15 cellular contexts compared by ENCODE assay signal in the genomic region with DNA sequence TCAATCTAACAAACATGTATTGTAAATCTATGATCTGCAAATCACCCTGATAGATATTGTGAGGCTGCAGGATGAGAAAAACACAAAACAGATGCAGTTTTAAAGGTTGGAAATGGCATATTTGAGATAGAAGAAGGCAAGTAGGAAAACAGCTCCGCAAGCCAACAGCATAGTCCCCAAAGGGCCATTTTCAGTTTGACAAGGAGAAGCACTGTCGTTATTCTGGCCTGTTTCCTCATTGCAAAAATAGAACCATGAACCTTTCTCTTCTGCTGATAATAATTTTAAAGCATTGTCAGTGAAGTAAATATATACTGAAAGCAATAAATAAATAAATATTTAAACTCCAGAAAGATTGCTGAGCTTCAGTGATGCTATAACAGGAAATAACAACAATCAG.
DNase-seq lines count a peak whose midpoint lies in the region; ATAC-seq and TF ChIP-seq lines count a peak whose summit lies in the region.
"Had no signal": no experiment of that assay in that cellular context is flagged by ENCODE, and none has a peak within 500 bp of the region (broad histone marks: within the 10 kb centered on the region; RNA-seq: fewer than 3 reads in every experiment).

No MANE protein-coding gene starts in this region.

- H2BK15ac ChIP-seq in mesenchymal stem cell (ENCODE audit: low read depth, poor library complexity, severe bottlenecking) = no peak overlapping the region

- H3K27me3 ChIP-seq in right atrium auricular region (no peaks in the 10 kb centered on the region), mesenchymal stem cell (ENCODE audit: control insufficient read depth in 1 of 2, insufficient read depth in 1 of 2, low read length in 2 of 2) (peaks cover 0 to 4% of the 10 kb centered on the region in 2 experiments), thoracic aorta (replicated peaks; ENCODE audit: insufficient read depth) (no peaks in the 10 kb centered on the region)
- H3K27me3 ChIP-seq: BE2C had no signal

- H3K36me3 ChIP-seq in right atrium auricular region (no peaks in the 10 kb centered on the region), mesenchymal stem cell (ENCODE audit: control insufficient read depth in 1 of 2, insufficient read depth in 2 of 2, low read depth in 1 of 2, low read length in 2 of 2) (no peaks in the 10 kb centered on the region), thoracic aorta (no peaks in the 10 kb centered on the region)
- H3K36me3 ChIP-seq: BE2C, HAP-1 had no signal

- WGBS in mesenchymal stem cell = 86% methylated on average over 2 of the region's 2 CpGs

- no peak overlapping the region for H2BK120ac ChIP-seq in mesenchymal stem cell (ENCODE audit: low read depth, low read length)

- H3K23ac ChIP-seq in mesenchymal stem cell (ENCODE audit: low read length in 2 of 2) = no peak overlapping the region

- H3K14ac ChIP-seq in mesenchymal stem cell (ENCODE audit: low read length in 2 of 2) = no peak overlapping the region

- DNase-seq in left ventricle myocardium superior = no peak
- DNase-seq in right atrium auricular region (ENCODE audit: low spot score) = no peak
- DNase-seq in WTC11 (ENCODE audit: low spot score) = no peak
- no peak for DNase-seq in mesenchymal stem cell
- no peak for DNase-seq in thoracic aorta (ENCODE audit: low spot score)
- no peak for DNase-seq in activated CD4-positive, alpha-beta T cell treated with anti-CD3 and anti-CD28 coated beads for 48 hours
- DNase-seq: BE2C; CD4-positive, alpha-beta memory T cell; DMS153; DMS79; GDM1 had no signal

- CTCF ChIA-PET in WTC11 (lab: Charles Lee) = interaction anchor here (0.8 kb wide), 1 partner anchor 71 kb away, joined by 3 read pairs; no protein-coding TSS in a partner anchor

- H3K4me2 ChIP-seq in mesenchymal stem cell (ENCODE audit: low read length, poor library complexity, severe bottlenecking) = no peak overlapping the region

- peak overlapping the region; percentile 5 for H3K9ac ChIP-seq in mesenchymal stem cell (ENCODE audit: low read length)
- H3K9ac ChIP-seq: GM23248 had no signal

- POLR2A ChIA-PET in WTC11 (lab: Charles Lee) = no interaction called here

- intact Hi-C loops in left ventricle myocardium superior (cut with micrococcal nuclease) = no loop called here

- H3K4me3 ChIP-seq in right atrium auricular region = no peak overlapping the region
- H3K4me3 ChIP-seq in mesenchymal stem cell (ENCODE audit: insufficient read depth in 1 of 2, low read depth in 1 of 2, low read length in 2 of 2) = no peak overlapping the region
- H3K4me3 ChIP-seq in thoracic aorta = peak overlapping the region; percentile 48
- H3K4me3 ChIP-seq: GM23248, HAP-1 had no signal

- H2AK5ac ChIP-seq in mesenchymal stem cell (ENCODE audit: low read length, severe bottlenecking) = no peak overlapping the region

- H2BK12ac ChIP-seq in mesenchymal stem cell (ENCODE audit: low read length in 2 of 2) = no peak overlapping the region

- no peak overlapping the region for H2AFZ ChIP-seq in mesenchymal stem cell (ENCODE audit: low read depth, low read length)
- H2AFZ ChIP-seq: GM23248 had no signal

- H4K91ac ChIP-seq in mesenchymal stem cell (ENCODE audit: low read length) = no peak overlapping the region

- H3K9me3 Mint-ChIP-seq in WTC11 = peaks cover 12% of the 10 kb centered on the region
- peaks cover under 1% of the 10 kb centered on the region for H3K9me3 Mint-ChIP-seq in stimulated activated memory B cell treated with anti-CD40 and anti-IgM and Interleukin-4, amounts not matched to agents 10 μg/mL and 1 μg/mL and 100 μg/mL, for 72 hours

- peak; percentile 62 for ATAC-seq in left ventricle myocardium superior
- ATAC-seq in WTC11 = no peak
- no peak for ATAC-seq in thoracic aorta (ENCODE audit: insufficient number of reproducible peaks, low FRiP score, low read depth)
- no peak for ATAC-seq in stimulated activated memory B cell treated with anti-CD40 and anti-IgM and Interleukin-4, amounts not matched to agents 10 μg/mL and 1 μg/mL and 100 μg/mL, for 72 hours

- peaks cover 9% of the 10 kb centered on the region for H3K79me1 ChIP-seq in mesenchymal stem cell (replicated peaks; ENCODE audit: low read length, poor library complexity, severe bottlenecking)

- no peak overlapping the region for H3K4me3 Mint-ChIP-seq in WTC11
- H3K4me3 Mint-ChIP-seq in stimulated activated memory B cell treated with anti-CD40 and anti-IgM and Interleukin-4, amounts not matched to agents 10 μg/mL and 1 μg/mL and 100 μg/mL, for 72 hours = no peak overlapping the region
- H3K4me3 Mint-ChIP-seq: CD14-positive monocyte; CD4-positive, alpha-beta memory T cell had no signal

- peaks cover 8% of the 10 kb centered on the region for H3K4me1 Mint-ChIP-seq in WTC11
- no peaks in the 10 kb centered on the region for H3K4me1 Mint-ChIP-seq in stimulated activated memory B cell treated with anti-CD40 and anti-IgM and Interleukin-4, amounts not matched to agents 10 μg/mL and 1 μg/mL and 100 μg/mL, for 72 hours
- H3K4me1 Mint-ChIP-seq: CD14-positive monocyte; CD4-positive, alpha-beta memory T cell had no signal

- peaks cover 0 to 3% of the 10 kb centered on the region in 2 donors for H3K9me3 ChIP-seq in right atrium auricular region
- peaks cover 5% of the 10 kb centered on the region for H3K9me3 ChIP-seq in mesenchymal stem cell (ENCODE audit: control insufficient read depth, low read length)
- H3K9me3 ChIP-seq in thoracic aorta = no peaks in the 10 kb centered on the region
- H3K9me3 ChIP-seq: BE2C, HAP-1 had no signal

- TF ChIP-seq CTCF in right atrium auricular region (IDR thresholded peaks at IDR 0.05) (no peak), WTC11 (IDR thresholded peaks at IDR 0.05) (no peak), thoracic aorta (IDR thresholded peaks at IDR 0.05) (no peak)

- H3K18ac ChIP-seq in mesenchymal stem cell (ENCODE audit: low read depth in 1 of 2, low read length in 2 of 2) = no peak overlapping the region

- H3K36me3 Mint-ChIP-seq in WTC11 = peaks cover 12% of the 10 kb centered on the region
- H3K36me3 Mint-ChIP-seq in stimulated activated memory B cell treated with anti-CD40 and anti-IgM and Interleukin-4, amounts not matched to agents 10 μg/mL and 1 μg/mL and 100 μg/mL, for 72 hours = peaks cover 64% of the 10 kb centered on the region

- no peak overlapping the region for H3K4ac ChIP-seq in mesenchymal stem cell (ENCODE audit: low read depth in 1 of 2, low read length in 2 of 2)

- H4K8ac ChIP-seq in mesenchymal stem cell (ENCODE audit: low read length) = no peak overlapping the region

- no peak overlapping the region for H3K27ac ChIP-seq in right atrium auricular region
- H3K27ac ChIP-seq in mesenchymal stem cell (ENCODE audit: low read length, poor library complexity, severe bottlenecking) = no peak overlapping the region
- H3K27ac ChIP-seq in thoracic aorta = no peak overlapping the region
- H3K27ac ChIP-seq: GM23248 had no signal

- H3K4me1 ChIP-seq in right atrium auricular region (peaks cover 0 to 12% of the 10 kb centered on the region in 2 donors), mesenchymal stem cell (ENCODE audit: control insufficient read depth, insufficient read depth, low read depth, low read length) (peaks cover 14% of the 10 kb centered on the region), thoracic aorta (ENCODE audit: control insufficient read depth in 1 of 2, low read depth in 2 of 2) (peaks cover 9 to 20% of the 10 kb centered on the region in 2 donors)
- H3K4me1 ChIP-seq: BE2C, HAP-1 had no signal

- no peaks in the 10 kb centered on the region for H3K27me3 Mint-ChIP-seq in WTC11 (ENCODE audit: low read depth)
- H3K27me3 Mint-ChIP-seq in stimulated activated memory B cell treated with anti-CD40 and anti-IgM and Interleukin-4, amounts not matched to agents 10 μg/mL and 1 μg/mL and 100 μg/mL, for 72 hours = no peaks in the 10 kb centered on the region
- H3K27me3 Mint-ChIP-seq: CD4-positive, alpha-beta memory T cell had no signal

- H3K27ac Mint-ChIP-seq in WTC11 = peak overlapping the region; percentile 45; the same call in 1 of the 2 replicates
- H3K27ac Mint-ChIP-seq in stimulated activated memory B cell treated with anti-CD40 and anti-IgM and Interleukin-4, amounts not matched to agents 10 μg/mL and 1 μg/mL and 100 μg/mL, for 72 hours = no peak overlapping the region
- H3K27ac Mint-ChIP-seq: CD14-positive monocyte; CD4-positive, alpha-beta memory T cell had no signal

- H2BK5ac ChIP-seq in mesenchymal stem cell (ENCODE audit: low read depth, low read length, poor library complexity, severe bottlenecking) = no peak overlapping the region

TF ChIP-seq in WTC11, 78 proteins besides CTCF, POLR2A, EP300 and RAD21 (continues in another document):
- TF ChIP-seq, protein P1, sequence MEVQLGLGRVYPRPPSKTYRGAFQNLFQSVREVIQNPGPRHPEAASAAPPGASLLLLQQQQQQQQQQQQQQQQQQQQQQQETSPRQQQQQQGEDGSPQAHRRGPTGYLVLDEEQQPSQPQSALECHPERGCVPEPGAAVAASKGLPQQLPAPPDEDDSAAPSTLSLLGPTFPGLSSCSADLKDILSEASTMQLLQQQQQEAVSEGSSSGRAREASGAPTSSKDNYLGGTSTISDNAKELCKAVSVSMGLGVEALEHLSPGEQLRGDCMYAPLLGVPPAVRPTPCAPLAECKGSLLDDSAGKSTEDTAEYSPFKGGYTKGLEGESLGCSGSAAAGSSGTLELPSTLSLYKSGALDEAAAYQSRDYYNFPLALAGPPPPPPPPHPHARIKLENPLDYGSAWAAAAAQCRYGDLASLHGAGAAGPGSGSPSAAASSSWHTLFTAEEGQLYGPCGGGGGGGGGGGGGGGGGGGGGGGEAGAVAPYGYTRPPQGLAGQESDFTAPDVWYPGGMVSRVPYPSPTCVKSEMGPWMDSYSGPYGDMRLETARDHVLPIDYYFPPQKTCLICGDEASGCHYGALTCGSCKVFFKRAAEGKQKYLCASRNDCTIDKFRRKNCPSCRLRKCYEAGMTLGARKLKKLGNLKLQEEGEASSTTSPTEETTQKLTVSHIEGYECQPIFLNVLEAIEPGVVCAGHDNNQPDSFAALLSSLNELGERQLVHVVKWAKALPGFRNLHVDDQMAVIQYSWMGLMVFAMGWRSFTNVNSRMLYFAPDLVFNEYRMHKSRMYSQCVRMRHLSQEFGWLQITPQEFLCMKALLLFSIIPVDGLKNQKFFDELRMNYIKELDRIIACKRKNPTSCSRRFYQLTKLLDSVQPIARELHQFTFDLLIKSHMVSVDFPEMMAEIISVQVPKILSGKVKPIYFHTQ (CRISPR knock-in tag; IDR thresholded peaks at IDR 0.05) = no peak
- TF ChIP-seq ZNF232 (CRISPR knock-in tag; IDR thresholded peaks at IDR 0.05) = no peak
